In the genomic region with DNA sequence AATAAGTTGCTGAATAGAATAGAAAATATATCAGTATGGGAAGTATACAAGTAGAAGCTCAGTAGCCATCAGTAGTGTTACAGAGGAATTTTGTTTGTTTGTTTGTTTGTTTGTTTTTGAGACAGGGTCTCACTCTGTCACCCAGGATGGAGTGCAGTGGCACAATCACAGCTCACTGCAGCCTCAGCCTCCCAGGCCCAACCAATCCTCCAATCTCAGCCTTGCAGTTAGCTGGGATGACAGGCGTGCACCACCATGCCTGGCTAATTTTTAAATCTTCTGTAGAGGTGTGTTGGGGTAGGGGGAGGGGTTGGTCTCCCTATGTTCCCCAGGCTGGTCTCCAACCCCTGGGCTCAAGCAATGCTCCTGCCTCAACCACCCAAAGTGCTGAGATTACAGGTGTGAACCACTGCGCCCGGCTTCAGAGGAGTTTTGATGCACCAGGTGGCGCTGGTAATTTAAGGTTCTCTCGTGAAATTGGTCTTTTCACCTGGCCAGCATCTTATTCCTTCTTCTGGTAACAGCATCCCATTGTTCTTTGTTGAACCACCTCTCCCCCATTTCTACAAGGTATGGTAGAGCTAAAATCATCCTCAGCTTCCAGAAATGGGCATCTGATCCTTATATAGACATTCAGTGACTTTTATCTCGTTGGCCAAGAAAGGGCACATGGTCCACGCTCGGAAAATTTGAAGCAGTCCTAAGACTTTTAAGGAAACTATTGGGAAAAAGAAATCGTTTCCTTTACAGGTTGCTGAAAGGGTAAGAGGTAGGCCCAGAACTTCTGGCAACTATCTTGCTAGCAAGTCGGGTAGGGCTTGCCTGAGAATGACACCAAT, we compare ENCODE assay signal across 8 cellular contexts.
DNase-seq lines count a peak whose midpoint lies in the region; ATAC-seq and TF ChIP-seq lines count a peak whose summit lies in the region.

No MANE protein-coding gene starts in this region.

- no peaks in the 10 kb centered on the region for H3K36me3 ChIP-seq in lung (ENCODE audit: control insufficient read depth in 2 of 2, insufficient read depth in 2 of 2, low read length in 2 of 2)

- WGBS in lung, 2 donors, result 79 to 85% methylated on average over 10 of the region's 10 CpGs

- H3K27ac ChIP-seq in lung (ENCODE audit: low read depth in 1 of 2, low read length in 1 of 2), result no peak overlapping the region

- H3K9me3 ChIP-seq in T-helper 17 cell (ENCODE audit: control insufficient read depth, low read length, poor library complexity, severe bottlenecking) (no peaks in the 10 kb centered on the region), lung (ENCODE audit: control insufficient read depth in 2 of 2, insufficient read depth in 1 of 2, low read length in 1 of 2) (peaks cover 0 to 2% of the 10 kb centered on the region in 2 donors)

- TF ChIP-seq CTCF in astrocyte of the spinal cord (IDR thresholded peaks at IDR 0.05; ENCODE audit: low read depth, low read length) (peak; percentile 49), lung (IDR thresholded peaks at IDR 0.05; ENCODE audit: control extremely low read depth, extremely low read depth) (peak; percentile 11)

- no peaks in the 10 kb centered on the region for H3K4me1 ChIP-seq in lung (ENCODE audit: control insufficient read depth in 2 of 2, insufficient read depth in 2 of 2, low read length in 2 of 2)

- peak; percentile 67 for ATAC-seq in HG03196 (IDR thresholded peaks at IDR 0.05; ENCODE audit: unreplicated experiment)
- ATAC-seq in T-helper 17 cell, result peak; percentile 62
- peak; percentile 47 for ATAC-seq in lung (ENCODE audit: insufficient read depth, low FRiP score)
- peak; percentile 74 for ATAC-seq in stimulated activated naive CD8-positive, alpha-beta T cell treated with anti-CD3 and anti-CD28 coated beads, Interleukin-15, amount 100 ng/mL, for 72 hours

- peaks cover 4% of the 10 kb centered on the region for H3K27me3 Mint-ChIP-seq in T-helper 17 cell
- H3K27me3 Mint-ChIP-seq in stimulated activated naive CD8-positive, alpha-beta T cell treated with anti-CD3 and anti-CD28 coated beads, Interleukin-15, amount 100 ng/mL, for 72 hours, result no peaks in the 10 kb centered on the region

- in situ Hi-C loops in astrocyte of the spinal cord (cut with HindIII; ENCODE audit: low sequenced_read_pairs), result no loop called here

- peaks cover 16 to 17% of the 10 kb centered on the region in 2 donors for H3K9me3 Mint-ChIP-seq in stimulated activated naive CD8-positive, alpha-beta T cell treated with anti-CD3 and anti-CD28 coated beads, Interleukin-15, amount 100 ng/mL, for 72 hours

- H3K4me3 Mint-ChIP-seq in T-helper 17 cell, result no peak overlapping the region
- H3K4me3 Mint-ChIP-seq in stimulated activated naive CD8-positive, alpha-beta T cell treated with anti-CD3 and anti-CD28 coated beads, Interleukin-15, amount 100 ng/mL, for 72 hours, result no peak overlapping the region

- peak; percentile 12 to 61 for DNase-seq in NCI-H526 (lab: John Stamatoyannopoulos, UW)
- no peak for DNase-seq in NCI-H526 treated with DMSO at 0.1 percent for 48 hours (lab: John Stamatoyannopoulos, UW)
- peak; percentile 44 to 48 (median 45) for DNase-seq in T-helper 17 cell
- no peak for DNase-seq in astrocyte of the spinal cord (ENCODE audit: low read depth, low spot score)
- DNase-seq in lung (ENCODE audit: low spot score), result peak; percentile 60
- DNase-seq in stimulated activated naive CD8-positive, alpha-beta T cell treated with anti-CD3 and anti-CD28 coated beads, Interleukin-15, amount 100 ng/mL, for 72 hours, result peak; percentile 25 to 48
- DNase-seq in hepatic stellate cell (ENCODE audit: low spot score), result no peak

- peaks cover 4% of the 10 kb centered on the region for H3K4me1 Mint-ChIP-seq in T-helper 17 cell
- H3K4me1 Mint-ChIP-seq in stimulated activated naive CD8-positive, alpha-beta T cell treated with anti-CD3 and anti-CD28 coated beads, Interleukin-15, amount 100 ng/mL, for 72 hours, result peaks cover 6% of the 10 kb centered on the region

- no peak overlapping the region for H3K4me3 ChIP-seq in astrocyte of the spinal cord (ENCODE audit: low read depth, low read length)
- no peak overlapping the region for H3K4me3 ChIP-seq in lung

- no peaks in the 10 kb centered on the region for H3K27me3 ChIP-seq in lung (ENCODE audit: control insufficient read depth, insufficient read depth)

- H3K27ac Mint-ChIP-seq in T-helper 17 cell, result no peak overlapping the region
- no peak overlapping the region for H3K27ac Mint-ChIP-seq in stimulated activated naive CD8-positive, alpha-beta T cell treated with anti-CD3 and anti-CD28 coated beads, Interleukin-15, amount 100 ng/mL, for 72 hours

- peaks cover 4% of the 10 kb centered on the region for H3K36me3 Mint-ChIP-seq in T-helper 17 cell (ENCODE audit: low read depth)

Comparison
In these comparisons a context has a peak if more than half of its experiments do, and no peak if none do; other contexts are left out.
1. DNase-seq: peak in NCI-H526 (2 of 2), T-helper 17 cell (3 of 3), lung (single experiment) and stimulated activated naive CD8-positive, alpha-beta T cell treated with anti-CD3 and anti-CD28 coated beads, Interleukin-15, amount 100 ng/mL, for 72 hours (2 of 2); none in NCI-H526 treated with DMSO at 0.1 percent for 48 hours (single experiment), astrocyte of the spinal cord (single experiment) and hepatic stellate cell (single experiment).
2. Peak in every context shown above with its lines, with median percentiles within 50 percentile points of each other: ATAC-seq.